In genomic region chr19:7535993-7536685, GRCh38 we compare ENCODE assay signal across 8 cellular contexts. TPM values are rescaled to one million over a fixed set of nuclear protein-coding genes. Genes with fewer than 3 reads are reported as not detected.
DNase-seq lines count a peak whose midpoint lies in the region; ATAC-seq and TF ChIP-seq lines count a peak whose summit lies in the region.

No MANE protein-coding gene starts in this region.

- peak overlapping the region; percentile 97 for H3K4me2 ChIP-seq in Karpas-422 (ENCODE audit: low read depth, low read length, poor library complexity, severe bottlenecking)

- H3K36me3 ChIP-seq in Karpas-422 (ENCODE audit: insufficient read depth, low read length) = no peaks in the 10 kb centered on the region
- peaks cover 0 to 30% (median 0%) of the 10 kb centered on the region in 3 experiments for H3K36me3 ChIP-seq in naive thymus-derived CD4-positive, alpha-beta T cell (ENCODE audit: control insufficient read depth in 2 of 3, insufficient read depth in 3 of 3, low read length in 3 of 3)

- H3K27me3 ChIP-seq in Karpas-422 (ENCODE audit: low read length) = no peaks in the 10 kb centered on the region
- H3K27me3 ChIP-seq in naive thymus-derived CD4-positive, alpha-beta T cell (ENCODE audit: control insufficient read depth in 2 of 2, insufficient read depth in 2 of 2, low read length in 2 of 2) = no peaks in the 10 kb centered on the region

- no peaks in the 10 kb centered on the region for H3K9me2 ChIP-seq in Karpas-422 (replicated peaks; ENCODE audit: insufficient read depth, low read length)

- peaks cover 98% of the 10 kb centered on the region for H3K36me3 Mint-ChIP-seq in dendritic cell treated with granulocyte-macrophage colony-stimulating factor and Interleukin-4, amounts not matched to agents 40 ng/mL and 50 ng/mL, for 4 days (ENCODE audit: low read depth)
- peaks cover 0 to 12% (median 0%) of the 10 kb centered on the region in 5 donors for H3K36me3 Mint-ChIP-seq in naive thymus-derived CD4-positive, alpha-beta T cell

- intact Hi-C loops in dendritic cell treated with granulocyte-macrophage colony-stimulating factor and Interleukin-4, amounts not matched to agents 40 ng/mL and 50 ng/mL, for 4 days (cut with micrococcal nuclease) = loop anchor here (1.0 to 2.0 kb wide), 2 partner anchors 7 to 29 kb away; no protein-coding TSS in a partner anchor
- intact Hi-C loops in naive thymus-derived CD4-positive, alpha-beta T cell (cut with micrococcal nuclease) = loop anchor here (1.0 to 10.0 kb wide), 14 partner anchors 19 to 1851 kb away; partner anchors contain the start of genes PET100 (in 2 of the 2), PEX11G (in 2 of the 2), XAB2 (in 2 of the 2) and ARHGEF18 (in 1 of the 2)
- intact Hi-C loops in sciatic nerve (cut with DNase I) = no loop called here

- CTCF ChIA-PET in naive thymus-derived CD4-positive, alpha-beta T cell (lab: Charles Lee) = interaction anchor here (0.6 kb wide), 1 partner anchor 34 kb away, joined by 3 read pairs; no protein-coding TSS in a partner anchor

- DNase-seq in GM10266 (ENCODE audit: extremely low spot score) (peak; percentile 68), Karpas-422 (peak; percentile 69), sciatic nerve (ENCODE audit: low spot score) (no peak), NCI-H2107 (lab: John Stamatoyannopoulos, UW) (no peak)
- no peak for DNase-seq in naive thymus-derived CD4-positive, alpha-beta T cell

- ATAC-seq in naive thymus-derived CD4-positive, alpha-beta T cell = peak; percentile 3
- ATAC-seq in sciatic nerve (no peak), HG03378 (IDR thresholded peaks at IDR 0.05; ENCODE audit: unreplicated experiment) (no peak), GM21528 (IDR thresholded peaks at IDR 0.05; ENCODE audit: low FRiP score, unreplicated experiment) (no peak)

- H3K27me3 Mint-ChIP-seq in dendritic cell treated with granulocyte-macrophage colony-stimulating factor and Interleukin-4, amounts not matched to agents 40 ng/mL and 50 ng/mL, for 4 days = no peaks in the 10 kb centered on the region
- H3K27me3 Mint-ChIP-seq in naive thymus-derived CD4-positive, alpha-beta T cell = no peaks in the 10 kb centered on the region

- peak overlapping the region; percentile 95 for H3K4me3 Mint-ChIP-seq in dendritic cell treated with granulocyte-macrophage colony-stimulating factor and Interleukin-4, amounts not matched to agents 40 ng/mL and 50 ng/mL, for 4 days
- peak overlapping the region; percentile 93 to 97 (median 94) for H3K4me3 Mint-ChIP-seq in naive thymus-derived CD4-positive, alpha-beta T cell

- peak overlapping the region; percentile 93 for H3K27ac Mint-ChIP-seq in dendritic cell treated with granulocyte-macrophage colony-stimulating factor and Interleukin-4, amounts not matched to agents 40 ng/mL and 50 ng/mL, for 4 days
- H3K27ac Mint-ChIP-seq in naive thymus-derived CD4-positive, alpha-beta T cell = peak overlapping the region; percentile 81 to 96 (median 92)

- H3K4me1 ChIP-seq in Karpas-422 (ENCODE audit: low read length) = peaks cover 8% of the 10 kb centered on the region; the same call in 1 of the 2 replicates
- peaks cover 10 to 17% of the 10 kb centered on the region in 2 donors for H3K4me1 ChIP-seq in naive thymus-derived CD4-positive, alpha-beta T cell (ENCODE audit: control insufficient read depth in 2 of 2, insufficient read depth in 2 of 2, low read length in 2 of 2)

- H3K27ac ChIP-seq in Karpas-422 (ENCODE audit: low read length) = peak overlapping the region; percentile 23; the same call in 1 of the 2 replicates
- H3K27ac ChIP-seq in naive thymus-derived CD4-positive, alpha-beta T cell (ENCODE audit: low read depth, low read length) = peak overlapping the region; percentile 81

- POLR2A ChIA-PET in naive thymus-derived CD4-positive, alpha-beta T cell (lab: Charles Lee) = interaction anchor here (6.9 kb wide), 1 partner anchor 14 kb away, joined by 78 read pairs; the partner anchor contains the start of gene MCOLN1

- no peaks in the 10 kb centered on the region for H4K20me1 ChIP-seq in Karpas-422 (ENCODE audit: insufficient read depth, low read depth, low read length)

- H3K9me3 ChIP-seq in Karpas-422 (ENCODE audit: low read length) = no peaks in the 10 kb centered on the region
- no peaks in the 10 kb centered on the region for H3K9me3 ChIP-seq in naive thymus-derived CD4-positive, alpha-beta T cell (ENCODE audit: control insufficient read depth in 2 of 3, low read length in 3 of 3)

- H3K9ac ChIP-seq in Karpas-422 (ENCODE audit: low read length) = peak overlapping the region; percentile 80

- H3K4me1 Mint-ChIP-seq in dendritic cell treated with granulocyte-macrophage colony-stimulating factor and Interleukin-4, amounts not matched to agents 40 ng/mL and 50 ng/mL, for 4 days (ENCODE audit: low read depth) = peaks cover 69% of the 10 kb centered on the region
- peaks cover 6 to 27% (median 22%) of the 10 kb centered on the region in 7 donors for H3K4me1 Mint-ChIP-seq in naive thymus-derived CD4-positive, alpha-beta T cell

- H3K79me2 ChIP-seq in Karpas-422 (ENCODE audit: low read length) = peaks cover 9% of the 10 kb centered on the region; the same call in 1 of the 2 replicates

- H2AFZ ChIP-seq in Karpas-422 (ENCODE audit: low read length) = peak overlapping the region; percentile 60; the same call in 1 of the 2 replicates

- no peak for TF ChIP-seq CTCF in GM10266 (IDR thresholded peaks at IDR 0.05; ENCODE audit: control insufficient read depth, insufficient read depth, low read depth, missing control alignments)

- no peaks in the 10 kb centered on the region for H3K9me3 Mint-ChIP-seq in dendritic cell treated with granulocyte-macrophage colony-stimulating factor and Interleukin-4, amounts not matched to agents 40 ng/mL and 50 ng/mL, for 4 days
- no peaks in the 10 kb centered on the region for H3K9me3 Mint-ChIP-seq in naive thymus-derived CD4-positive, alpha-beta T cell

- H3K4me3 ChIP-seq in Karpas-422 (ENCODE audit: low read length) = peak overlapping the region; percentile 85
- peak overlapping the region; percentile 99 for H3K4me3 ChIP-seq in naive thymus-derived CD4-positive, alpha-beta T cell (ENCODE audit: low read length)

RNA-seq across cellular contexts. Expression of gene PNPLA6, which starts 0.6 kb away (rescaled TPM):
- total RNA-seq in Karpas-422 (2014; rRNA removed; shearing (Covaris generic); ENCODE audit: low replicate concordance) = 65.8 and 121 TPM in 2 replicates
- total RNA-seq in naive thymus-derived CD4-positive, alpha-beta T cell = 100 to 1,000 TPM in 4 of 5 experiments, 10 to 100 TPM in 1; 82.0 to 157 (median 133) TPM
- polyA plus RNA-seq in naive thymus-derived CD4-positive, alpha-beta T cell = 10 to 100 TPM in 1 of 2 donors, 1 to 10 TPM in 1; 5.3 to 12.7 TPM
- total RNA-seq in sciatic nerve = 133 TPM

RNA-seq across cellular contexts. Expression of gene MCOLN1, which starts 13.7 kb away (rescaled TPM):
- total RNA-seq in Karpas-422 (2014; rRNA removed; shearing (Covaris generic); ENCODE audit: low replicate concordance) = 1.9 and 3.9 TPM in 2 replicates
- 10 to 100 TPM; 13.8 to 49.2 (median 18.1) TPM for total RNA-seq in naive thymus-derived CD4-positive, alpha-beta T cell
- polyA plus RNA-seq in naive thymus-derived CD4-positive, alpha-beta T cell = 10 to 100 TPM in 1 of 2 donors, 1 to 10 TPM in 1; 8.8 to 11.7 TPM
- 35.3 TPM for total RNA-seq in sciatic nerve

RNA-seq across cellular contexts. Expression of gene ZNF358, which starts 20.2 kb away (rescaled TPM):
- not detected in 2 replicates for total RNA-seq in Karpas-422 (2014; rRNA removed; shearing (Covaris generic); ENCODE audit: low replicate concordance)
- 10 to 100 TPM in 1 of 5 experiments, 1 to 10 TPM in 4; 5.7 to 10.1 (median 7.2) TPM for total RNA-seq in naive thymus-derived CD4-positive, alpha-beta T cell
- 1 to 10 TPM; 1.4 to 2.6 TPM for polyA plus RNA-seq in naive thymus-derived CD4-positive, alpha-beta T cell
- total RNA-seq in sciatic nerve = 47.6 TPM

RNA-seq across cellular contexts. Expression of gene PEX11G, which starts 47.3 kb away (rescaled TPM):
- total RNA-seq in Karpas-422 (2014; rRNA removed; shearing (Covaris generic); ENCODE audit: low replicate concordance) = 1.0 and 1.8 TPM in 2 replicates
- total RNA-seq in naive thymus-derived CD4-positive, alpha-beta T cell = 1 to 10 TPM in 1 of 5 experiments, under 1 TPM in 4; 0.59 to 1.2 (median 0.76) TPM
- 1 to 10 TPM in 1 of 2 donors, under 1 TPM in 1; 0.89 to 1.6 TPM for polyA plus RNA-seq in naive thymus-derived CD4-positive, alpha-beta T cell
- total RNA-seq in sciatic nerve = 4.7 TPM

RNA-seq across cellular contexts. Expression of gene CAMSAP3, which starts 59.5 kb away (rescaled TPM):
- 0.36 TPM in 1 of 2 replicates, not detected in the other for total RNA-seq in Karpas-422 (2014; rRNA removed; shearing (Covaris generic); ENCODE audit: low replicate concordance)
- total RNA-seq in naive thymus-derived CD4-positive, alpha-beta T cell = under 1 TPM in 4 of 5 experiments, not detected in 1; 0.16 to 0.76 (median 0.35) TPM
- under 1 TPM; 0.06 to 0.07 TPM for polyA plus RNA-seq in naive thymus-derived CD4-positive, alpha-beta T cell
- not detected for total RNA-seq in sciatic nerve

Comparison
In these comparisons a context has a peak if more than half of its experiments do, and no peak if none do; other contexts are left out.
1. DNase-seq: peak in GM10266 (single experiment) and Karpas-422 (single experiment); none in naive thymus-derived CD4-positive, alpha-beta T cell (0 of 9), sciatic nerve (single experiment) and NCI-H2107 (single experiment).